28 cellular contexts compared by ENCODE assay signal in genomic region chr15:71749500-71749899, GRCh38.
"Had no signal": no experiment of that assay in that cellular context is flagged by ENCODE, and none has a peak within 500 bp of the region (broad histone marks: within the 10 kb centered on the region; RNA-seq: fewer than 3 reads in every experiment).

No MANE protein-coding gene starts in this region.

- H3K4me1 ChIP-seq: lower lobe of right lung, psoas muscle, spleen, testis had no signal

- H3K36me3 ChIP-seq: colonic mucosa, lower lobe of right lung, ovary, spleen had no signal

- ATAC-seq: left colon; left ventricle myocardium superior; lower lobe of right lung; natural killer cell; psoas muscle; right cardiac atrium; stimulated activated memory B cell treated with anti-CD40 and anti-IgM and Interleukin-4, amounts not matched to agents 10 μg/mL and 1 μg/mL and 100 μg/mL, for 72 hours; stimulated activated naive CD8-positive, alpha-beta T cell treated with anti-CD3 and anti-CD28 coated beads, Interleukin-15, Interleukin-2, amounts not matched to agents 100 U/mL and 50 U/mL, for 24 hours had no signal

- H3K36me3 Mint-ChIP-seq: immature natural killer cell; natural killer cell; stimulated activated memory B cell treated with anti-CD40 and anti-IgM and Interleukin-4, amounts not matched to agents 10 μg/mL and 1 μg/mL and 100 μg/mL, for 72 hours had no signal

- H3K9me3 Mint-ChIP-seq: dendritic cell treated with granulocyte-macrophage colony-stimulating factor and Interleukin-4, amounts not matched to agents 40 ng/mL and 50 ng/mL, for 4 days; immature natural killer cell; natural killer cell; stimulated activated memory B cell treated with anti-CD40 and anti-IgM and Interleukin-4, amounts not matched to agents 10 μg/mL and 1 μg/mL and 100 μg/mL, for 72 hours; type B pancreatic cell had no signal

- H3K27ac ChIP-seq: colonic mucosa, esophagus squamous epithelium, lower lobe of right lung, ovary, psoas muscle, skin epidermis, spleen, testis, tibial artery had no signal

- H3K27me3 Mint-ChIP-seq: dendritic cell treated with granulocyte-macrophage colony-stimulating factor and Interleukin-4, amounts not matched to agents 40 ng/mL and 50 ng/mL, for 4 days; type B pancreatic cell had no signal

- H3K27me3 ChIP-seq: colonic mucosa, esophagus squamous epithelium, ovary, testis, tibial artery had no signal

- DNase-seq: colonic mucosa; effector memory CD4-positive, alpha-beta T cell; erythroblast; esophagus squamous epithelium; foreskin melanocyte; hypothalamus; immature natural killer cell; islet precursor cell; kidney glomerular epithelial cell; left colon; left ventricle myocardium superior; lower lobe of right lung; natural killer cell; occipital lobe; ovary; posterior cingulate gyrus; psoas muscle; right cardiac atrium; stimulated activated CD4-positive, alpha-beta T cell treated with anti-CD3 and anti-CD28 coated beads, Interleukin-4, amount 100 ng/mL, for 4 hours; stimulated activated naive CD8-positive, alpha-beta T cell treated with anti-CD3 and anti-CD28 coated beads, Interleukin-15, Interleukin-2, amounts not matched to agents 100 U/mL and 50 U/mL, for 24 hours; substantia nigra; testis; tibial artery had no signal

- H3K4me3 ChIP-seq: colonic mucosa, esophagus squamous epithelium, lower lobe of right lung, ovary, psoas muscle, skin epidermis, spleen, testis, tibial artery had no signal

- H3K27ac Mint-ChIP-seq: dendritic cell treated with granulocyte-macrophage colony-stimulating factor and Interleukin-4, amounts not matched to agents 40 ng/mL and 50 ng/mL, for 4 days; immature natural killer cell; natural killer cell; stimulated activated memory B cell treated with anti-CD40 and anti-IgM and Interleukin-4, amounts not matched to agents 10 μg/mL and 1 μg/mL and 100 μg/mL, for 72 hours; type B pancreatic cell had no signal

- H3K4me3 Mint-ChIP-seq: dendritic cell treated with granulocyte-macrophage colony-stimulating factor and Interleukin-4, amounts not matched to agents 40 ng/mL and 50 ng/mL, for 4 days; immature natural killer cell; natural killer cell; stimulated activated memory B cell treated with anti-CD40 and anti-IgM and Interleukin-4, amounts not matched to agents 10 μg/mL and 1 μg/mL and 100 μg/mL, for 72 hours; type B pancreatic cell had no signal

- H3K9me3 ChIP-seq: colonic mucosa, esophagus squamous epithelium, lower lobe of right lung, ovary, testis, tibial artery had no signal
